ENCODE assay signal across 10 cellular contexts in genomic region chr17:68182016-68182315, GRCh38.
DNase-seq lines count a peak whose midpoint lies in the region; ATAC-seq and TF ChIP-seq lines count a peak whose summit lies in the region.
"Had no signal": no experiment of that assay in that cellular context is flagged by ENCODE, and none has a peak within 500 bp of the region (broad histone marks: within the 10 kb centered on the region; RNA-seq: fewer than 3 reads in every experiment).

No MANE protein-coding gene starts in this region.

- TF ChIP-seq POLR2A in GM18505 (IDR thresholded peaks at IDR 0.05; ENCODE audit: borderline replicate concordance, extremely low read depth, insufficient read depth, insufficient read length): no peak

- DNase-seq in GM20000 (ENCODE audit: low spot score) (peak; percentile 35), left kidney (ENCODE audit: low read depth, low spot score) (peak; percentile 38), NOMO-1 treated with dmso at 0.1 percent for 144 hours (lab: John Stamatoyannopoulos, UW; ENCODE audit: unreplicated experiment) (no peak), NCI-H510A treated with DMSO at 0.1 percent for 48 hours (lab: John Stamatoyannopoulos, UW) (no peak), GM19240 (ENCODE audit: insufficient read length, low spot score) (no peak)
- DNase-seq: activated CD4-positive, alpha-beta T cell treated with anti-CD3 and anti-CD28 coated beads for 4 hours; heart right ventricle; NCI-H774 had no signal

- TF ChIP-seq CTCF in GM20000 (IDR thresholded peaks at IDR 0.05; ENCODE audit: extremely low read depth, missing control alignments): no peak

- ATAC-seq in GM18505 (IDR thresholded peaks at IDR 0.05; ENCODE audit: unreplicated experiment) (peak; percentile 54), HG03460 (IDR thresholded peaks at IDR 0.05; ENCODE audit: unreplicated experiment) (peak; percentile 43)
- ATAC-seq: heart right ventricle had no signal

Comparison
In these comparisons a context has a peak if more than half of its experiments do, and no peak if none do; other contexts are left out.
1. DNase-seq: peak in GM20000 (single experiment) and left kidney (single experiment); none in NOMO-1 treated with dmso at 0.1 percent for 144 hours (single experiment), NCI-H510A treated with DMSO at 0.1 percent for 48 hours (single experiment) and GM19240 (single experiment).